ENCODE assay signal across 30 cellular contexts in the genomic region with DNA sequence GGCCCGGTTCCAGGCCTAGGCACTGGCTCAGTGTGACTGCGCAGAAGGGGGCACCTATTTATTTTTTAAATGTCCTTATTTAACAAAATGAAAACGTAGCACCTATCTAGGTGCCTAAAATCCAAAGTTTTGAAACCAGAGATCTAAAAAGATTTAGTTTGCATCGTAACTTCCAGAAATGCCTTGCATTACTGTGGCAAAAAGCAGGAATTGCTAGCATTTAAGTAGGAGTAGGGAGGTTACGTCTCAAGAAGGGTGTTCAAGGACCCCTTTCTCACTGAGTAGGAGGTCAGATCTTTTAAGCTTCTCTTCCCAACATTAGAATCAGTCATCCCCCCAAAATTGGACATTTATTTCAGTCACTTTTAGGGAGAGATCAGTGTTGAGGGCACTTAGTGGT. TPM values are rescaled to one million over a fixed set of nuclear protein-coding genes. Genes with fewer than 3 reads are reported as not detected.
"Had no signal": no experiment of that assay in that cellular context is flagged by ENCODE, and none has a peak within 500 bp of the region (broad histone marks: within the 10 kb centered on the region; RNA-seq: fewer than 3 reads in every experiment).

No MANE protein-coding gene starts in this region.

- H3K27me3 ChIP-seq: gastrocnemius medialis, neutrophil, right atrium auricular region, sigmoid colon, tibial nerve, upper lobe of right lung, uterus had no signal

- H3K36me3 ChIP-seq: gastrocnemius medialis, lower lobe of right lung, neutrophil, prostate gland, right atrium auricular region, sigmoid colon, thoracic aorta, upper lobe of right lung, uterus had no signal

- H3K4me3 ChIP-seq: gastrocnemius medialis, lower lobe of right lung, prostate gland, right atrium auricular region, sigmoid colon, skin epidermis, thoracic aorta, tibial nerve, upper lobe of right lung, uterus had no signal

- H3K9ac ChIP-seq: parathyroid adenoma had no signal

- H3K27me3 Mint-ChIP-seq: memory B cell; naive B cell; natural killer cell treated with Interleukin-12 subunit alpha and Interleukin-12 subunit beta and Interleukin-15 and Interleukin-18, amount 100 ng/mL, for 72 hours; stimulated activated naive B cell treated with anti-CD40 and anti-IgM and Interleukin-4, amounts not matched to agents 10 μg/mL and 1 μg/mL and 100 μg/mL, for 72 hours; stimulated activated naive CD8-positive, alpha-beta T cell treated with anti-CD3 and anti-CD28 coated beads, Interleukin-15, Interleukin-2, amounts not matched to agents 100 ng/mL and 50 ng/mL, for 24 hours had no signal

- H3K9me3 ChIP-seq: gastrocnemius medialis, lower lobe of right lung, neutrophil, prostate gland, right atrium auricular region, sigmoid colon, thoracic aorta, tibial nerve, upper lobe of right lung, uterus had no signal

- H3K4me3 Mint-ChIP-seq: memory B cell; natural killer cell treated with Interleukin-12 subunit alpha and Interleukin-12 subunit beta and Interleukin-15 and Interleukin-18, amount 100 ng/mL, for 72 hours; neural crest cell; stimulated activated naive B cell treated with anti-CD40 and anti-IgM and Interleukin-4, amounts not matched to agents 10 μg/mL and 1 μg/mL and 100 μg/mL, for 72 hours; stimulated activated naive CD8-positive, alpha-beta T cell treated with anti-CD3 and anti-CD28 coated beads, Interleukin-15, Interleukin-2, amounts not matched to agents 100 ng/mL and 50 ng/mL, for 24 hours had no signal

- H3K4me1 ChIP-seq: gastrocnemius medialis, lower lobe of right lung, parathyroid adenoma, prostate gland, right atrium auricular region, tibial nerve, upper lobe of right lung, uterus had no signal

- H3K9me3 Mint-ChIP-seq: natural killer cell treated with Interleukin-12 subunit alpha and Interleukin-12 subunit beta and Interleukin-15 and Interleukin-18, amount 100 ng/mL, for 72 hours; neural crest cell; stimulated activated naive B cell treated with anti-CD40 and anti-IgM and Interleukin-4, amounts not matched to agents 10 μg/mL and 1 μg/mL and 100 μg/mL, for 72 hours; stimulated activated naive CD8-positive, alpha-beta T cell treated with anti-CD3 and anti-CD28 coated beads, Interleukin-15, Interleukin-2, amounts not matched to agents 100 ng/mL and 50 ng/mL, for 24 hours had no signal

- DNase-seq: cortex of kidney; effector CD4-positive, alpha-beta T cell; foreskin fibroblast; gastrocnemius medialis; left ventricle myocardium superior; lower lobe of right lung; naive B cell; sigmoid colon; stimulated activated CD4-positive, alpha-beta T cell treated with anti-CD3 and anti-CD28 coated beads, Interleukin-15, amount 100 ng/mL, for 24 hours; stimulated activated CD4-positive, alpha-beta T cell treated with anti-CD3 and anti-CD28 coated beads, Interleukin-2, amount 100 ng/mL, for 48 hours; stimulated activated naive B cell treated with anti-CD40 and anti-IgM and Interleukin-4, amounts not matched to agents 10 μg/mL and 1 μg/mL and 100 μg/mL, for 72 hours; upper lobe of right lung; uterus had no signal

- H3K27ac Mint-ChIP-seq: memory B cell; natural killer cell treated with Interleukin-12 subunit alpha and Interleukin-12 subunit beta and Interleukin-15 and Interleukin-18, amount 100 ng/mL, for 72 hours; stimulated activated naive B cell treated with anti-CD40 and anti-IgM and Interleukin-4, amounts not matched to agents 10 μg/mL and 1 μg/mL and 100 μg/mL, for 72 hours; stimulated activated naive CD8-positive, alpha-beta T cell treated with anti-CD3 and anti-CD28 coated beads, Interleukin-15, Interleukin-2, amounts not matched to agents 100 ng/mL and 50 ng/mL, for 24 hours had no signal

- H3K27ac ChIP-seq: epithelial cell of prostate, gastrocnemius medialis, lower lobe of right lung, neutrophil, parathyroid adenoma, prostate gland, right atrium auricular region, sigmoid colon, skin epidermis, thoracic aorta, tibial nerve, upper lobe of right lung, uterus had no signal

- H3K4me1 Mint-ChIP-seq: neural crest cell had no signal

- H3K36me3 Mint-ChIP-seq: memory B cell; natural killer cell treated with Interleukin-12 subunit alpha and Interleukin-12 subunit beta and Interleukin-15 and Interleukin-18, amount 100 ng/mL, for 72 hours; stimulated activated naive B cell treated with anti-CD40 and anti-IgM and Interleukin-4, amounts not matched to agents 10 μg/mL and 1 μg/mL and 100 μg/mL, for 72 hours had no signal

RNA-seq across cellular contexts. Expression of a gene that starts 7.7 kb away (rescaled TPM):
- total RNA-seq: dermis microvascular lymphatic vessel endothelial cell; esophagus mucosa; gastrocnemius medialis; glomerular endothelial cell; left ventricle myocardium superior; lower lobe of right lung; mononuclear cell; natural killer cell treated with Interleukin-12 subunit alpha and Interleukin-12 subunit beta and Interleukin-15 and Interleukin-18, amount 100 ng/mL, for 72 hours; neural crest cell; omental fat pad; prostate gland; right atrium auricular region; sigmoid colon; thoracic aorta; tibial nerve; upper lobe of right lung; uterus had no signal
